Comparison of ENCODE assay signal across 12 cellular contexts in the genomic region with DNA sequence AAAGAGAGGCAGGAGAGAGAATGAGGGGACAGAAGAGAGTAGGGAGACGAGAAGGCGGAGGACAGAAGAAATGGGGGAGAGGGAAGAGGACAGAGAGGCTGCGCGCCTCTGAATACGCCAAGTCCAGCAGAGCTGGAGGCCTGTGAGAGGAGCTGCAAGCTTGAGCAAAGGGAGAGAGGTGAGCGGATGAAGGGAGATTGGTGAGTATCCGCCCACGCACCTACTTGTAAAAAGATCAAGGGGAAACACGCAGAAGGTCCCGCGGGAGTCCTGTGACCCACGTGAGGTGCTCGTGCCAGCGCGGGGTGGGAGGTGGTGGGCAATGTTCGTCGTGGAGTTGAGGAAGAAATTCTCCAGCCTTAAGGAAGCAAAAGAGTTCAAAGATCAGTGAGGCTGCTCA. TPM values are rescaled to one million over a fixed set of nuclear protein-coding genes. Genes with fewer than 3 reads are reported as not detected.
A peak's percentile ranks its signal among the peaks of the same experiment; 100 is the strongest.
DNase-seq lines count a peak whose midpoint lies in the region; ATAC-seq, FAIRE-seq and TF ChIP-seq lines count a peak whose summit lies in the region.
"Had no signal": no experiment of that assay in that cellular context is flagged by ENCODE, and none has a peak within 500 bp of the region (broad histone marks: within the 10 kb centered on the region; RNA-seq: fewer than 3 reads in every experiment).

No MANE protein-coding gene starts in this region.

- in situ Hi-C loops in brain microvascular endothelial cell (cut with HindIII; ENCODE audit: low pct_ligation_motif_present, low sequenced_read_pairs): no loop called here

- no peaks in the 10 kb centered on the region for H3K9me3 Mint-ChIP-seq in chondrocyte (ENCODE audit: low read depth)
- peaks cover 0 to 8% (median 2%) of the 10 kb centered on the region in 7 donors for H3K9me3 Mint-ChIP-seq in CD14-positive monocyte

- TF ChIP-seq CTCF in brain microvascular endothelial cell (IDR thresholded peaks at IDR 0.05; ENCODE audit: low read depth, low read length, missing control alignments): no peak
- TF ChIP-seq CTCF in chondrocyte (IDR thresholded peaks at IDR 0.05): no peak
- TF ChIP-seq CTCF in CD14-positive monocyte (IDR thresholded peaks at IDR 0.05): no peak

- H3K36me3 ChIP-seq in brain microvascular endothelial cell (replicated peaks): no peaks in the 10 kb centered on the region

- H3K27me3 ChIP-seq in brain microvascular endothelial cell (replicated peaks): peaks cover 8% of the 10 kb centered on the region

- peaks cover 13% of the 10 kb centered on the region for H3K4me1 Mint-ChIP-seq in chondrocyte (ENCODE audit: low read depth)
- H3K4me1 Mint-ChIP-seq in CD14-positive monocyte: no peaks in the 10 kb centered on the region

- intact Hi-C loops in posterior cingulate gyrus (cut with DNase I) (no loop called here), CD14-positive monocyte (cut with micrococcal nuclease) (no loop called here)

- peak; percentile 50 for FAIRE-seq in GM18507 (lab: Jason Lieb, UNC)

- ATAC-seq in HG03439 (IDR thresholded peaks at IDR 0.05; ENCODE audit: unreplicated experiment): peak; percentile 38
- ATAC-seq: naive thymus-derived CD4-positive, alpha-beta T cell had no signal

- no peak overlapping the region for H3K4me3 Mint-ChIP-seq in chondrocyte (ENCODE audit: unreplicated experiment)
- H3K4me3 Mint-ChIP-seq in CD14-positive monocyte: peak overlapping the region in 1 of 2 donors; percentile 54
- H3K4me3 Mint-ChIP-seq: activated naive CD4-positive, alpha-beta T cell treated with anti-CD3 and anti-CD28 coated beads, Interleukin-2, amount 50 U/mL, for 24 hours; naive thymus-derived CD4-positive, alpha-beta T cell had no signal

- H3K36me3 Mint-ChIP-seq in chondrocyte (ENCODE audit: low read depth): no peaks in the 10 kb centered on the region
- no peaks in the 10 kb centered on the region for H3K36me3 Mint-ChIP-seq in CD14-positive monocyte
- H3K36me3 Mint-ChIP-seq: activated naive CD4-positive, alpha-beta T cell treated with anti-CD3 and anti-CD28 coated beads, Interleukin-2, amount 50 U/mL, for 24 hours had no signal

- H3K27ac ChIP-seq in brain microvascular endothelial cell: no peak overlapping the region
- H3K27ac ChIP-seq: GM23248 had no signal

- H3K4me3 ChIP-seq in brain microvascular endothelial cell (ENCODE audit: low read depth, low read length): no peak overlapping the region
- H3K4me3 ChIP-seq: GM23248 had no signal

- H3K27ac Mint-ChIP-seq in chondrocyte (ENCODE audit: unreplicated experiment): no peak overlapping the region
- no peak overlapping the region for H3K27ac Mint-ChIP-seq in CD14-positive monocyte
- H3K27ac Mint-ChIP-seq: activated naive CD4-positive, alpha-beta T cell treated with anti-CD3 and anti-CD28 coated beads, Interleukin-2, amount 50 U/mL, for 24 hours had no signal

- no peak for DNase-seq in GM18507 (ENCODE audit: extremely low spot score, insufficient read length, low read depth)
- DNase-seq in fibroblast of gingiva (ENCODE audit: low read depth): peak; percentile 9
- DNase-seq in posterior cingulate gyrus: peak in 6 of 10 donors; percentile 34 to 86 (median 62)
- DNase-seq in NCI-H2107 treated with DMSO at 0.1 percent for 48 hours (lab: John Stamatoyannopoulos, UW; ENCODE audit: unreplicated experiment): no peak
- no peak for DNase-seq in brain microvascular endothelial cell
- DNase-seq in chondrocyte (ENCODE audit: low spot score): no peak
- DNase-seq in CD14-positive monocyte (ENCODE audit: low spot score): no peak
- DNase-seq: activated CD4-positive, alpha-beta T cell treated with anti-CD3 and anti-CD28 coated beads, Interleukin-2, amount 50 U/mL, for 48 hours; GM23248; naive thymus-derived CD4-positive, alpha-beta T cell had no signal

- H3K27me3 Mint-ChIP-seq in chondrocyte (ENCODE audit: low read depth): peaks cover 42% of the 10 kb centered on the region
- H3K27me3 Mint-ChIP-seq in CD14-positive monocyte (ENCODE audit: low read depth in 3 of 3): peaks cover 36 to 49% (median 49%) of the 10 kb centered on the region in 3 donors

RNA-seq across cellular contexts. Expression of gene NETO1, which starts 2.0 kb away (rescaled TPM):
- total RNA-seq in chondrocyte: not detected in 3 replicates
- polyA plus RNA-seq in CD14-positive monocyte: not detected
- total RNA-seq: GM23248; naive thymus-derived CD4-positive, alpha-beta T cell had no signal
- polyA plus RNA-seq: GM23248; naive thymus-derived CD4-positive, alpha-beta T cell had no signal

Comparison
In these comparisons a context has a peak if more than half of its experiments do, and no peak if none do; other contexts are left out.
1. DNase-seq: peak in fibroblast of gingiva (single experiment) and posterior cingulate gyrus (6 of 10); none in GM18507 (single experiment), NCI-H2107 treated with DMSO at 0.1 percent for 48 hours (single experiment), brain microvascular endothelial cell (single experiment), chondrocyte (single experiment) and CD14-positive monocyte (single experiment).